ENCODE assay signal across 23 cellular contexts in the genomic region with DNA sequence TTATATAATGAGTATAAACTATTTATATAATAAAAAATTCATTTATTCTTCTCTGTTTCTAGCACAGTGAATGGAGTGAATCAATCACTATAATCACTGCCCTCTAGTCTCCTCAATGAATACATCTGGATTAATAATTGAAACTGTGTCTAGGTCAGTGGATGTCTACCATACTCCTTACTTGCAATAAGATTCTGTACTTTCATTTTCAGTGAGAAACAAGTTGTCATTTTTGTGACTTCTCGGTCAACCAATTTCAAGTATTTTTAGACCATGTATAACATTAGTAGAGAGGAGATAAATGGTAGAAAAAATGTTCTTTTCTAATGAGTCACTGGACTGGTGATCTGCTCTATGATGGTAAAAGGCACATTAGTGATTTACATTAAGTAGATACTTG.
"Had no signal": no experiment of that assay in that cellular context is flagged by ENCODE, and none has a peak within 500 bp of the region (broad histone marks: within the 10 kb centered on the region; RNA-seq: fewer than 3 reads in every experiment).

No MANE protein-coding gene starts in this region.

- H3K4me1 Mint-ChIP-seq: naive thymus-derived CD4-positive, alpha-beta T cell had no signal

- ATAC-seq: esophagus mucosa; gastroesophageal sphincter; left lobe of liver; naive thymus-derived CD4-positive, alpha-beta T cell; psoas muscle; right lobe of liver had no signal

- H3K4me3 Mint-ChIP-seq: naive thymus-derived CD4-positive, alpha-beta T cell; nephron progenitor cell had no signal

- H3K27ac ChIP-seq: colonic mucosa, gastroesophageal sphincter, psoas muscle, right lobe of liver, spleen, stomach, thoracic aorta, transverse colon had no signal

- H3K4me1 ChIP-seq: colonic mucosa, gastroesophageal sphincter, psoas muscle, right lobe of liver, spleen, stomach, transverse colon had no signal

- H3K9me3 Mint-ChIP-seq: nephron progenitor cell had no signal

- H3K36me3 Mint-ChIP-seq: naive thymus-derived CD4-positive, alpha-beta T cell had no signal

- H3K27me3 ChIP-seq: colonic mucosa, gastroesophageal sphincter, right lobe of liver, spleen, stomach, transverse colon had no signal

- H3K36me3 ChIP-seq: colonic mucosa, gastroesophageal sphincter, right lobe of liver, spleen, stomach, thoracic aorta, transverse colon had no signal

- H3K4me3 ChIP-seq: colonic mucosa, gastroesophageal sphincter, psoas muscle, right lobe of liver, spleen, stomach, thoracic aorta, transverse colon had no signal

- DNase-seq: colonic mucosa; effector memory CD4-positive, alpha-beta T cell; foreskin fibroblast; glutamatergic neuron; islet precursor cell; mammary epithelial cell; naive thymus-derived CD4-positive, alpha-beta T cell; nephron progenitor cell; psoas muscle; retina; right lobe of liver; spleen; stimulated activated CD4-positive, alpha-beta T cell treated with anti-CD3 and anti-CD28 coated beads, Interleukin-15, amount 100 ng/mL, for 24 hours; stimulated activated CD4-positive, alpha-beta T cell treated with anti-CD3 and anti-CD28 coated beads, Interleukin-1b, Interleukin-23, amount 100 ng/mL, for 48 hours; stimulated activated CD4-positive, alpha-beta T cell treated with anti-CD3 and anti-CD28 coated beads, Interleukin-4, amount 100 ng/mL, for 24 hours; stimulated activated naive CD4-positive, alpha-beta T cell; stomach; substantia nigra; transverse colon had no signal

- H3K27ac Mint-ChIP-seq: naive thymus-derived CD4-positive, alpha-beta T cell had no signal

- H3K9me3 ChIP-seq: colonic mucosa, gastroesophageal sphincter, psoas muscle, right lobe of liver, spleen, stomach, thoracic aorta, transverse colon had no signal
